In the genomic region with DNA sequence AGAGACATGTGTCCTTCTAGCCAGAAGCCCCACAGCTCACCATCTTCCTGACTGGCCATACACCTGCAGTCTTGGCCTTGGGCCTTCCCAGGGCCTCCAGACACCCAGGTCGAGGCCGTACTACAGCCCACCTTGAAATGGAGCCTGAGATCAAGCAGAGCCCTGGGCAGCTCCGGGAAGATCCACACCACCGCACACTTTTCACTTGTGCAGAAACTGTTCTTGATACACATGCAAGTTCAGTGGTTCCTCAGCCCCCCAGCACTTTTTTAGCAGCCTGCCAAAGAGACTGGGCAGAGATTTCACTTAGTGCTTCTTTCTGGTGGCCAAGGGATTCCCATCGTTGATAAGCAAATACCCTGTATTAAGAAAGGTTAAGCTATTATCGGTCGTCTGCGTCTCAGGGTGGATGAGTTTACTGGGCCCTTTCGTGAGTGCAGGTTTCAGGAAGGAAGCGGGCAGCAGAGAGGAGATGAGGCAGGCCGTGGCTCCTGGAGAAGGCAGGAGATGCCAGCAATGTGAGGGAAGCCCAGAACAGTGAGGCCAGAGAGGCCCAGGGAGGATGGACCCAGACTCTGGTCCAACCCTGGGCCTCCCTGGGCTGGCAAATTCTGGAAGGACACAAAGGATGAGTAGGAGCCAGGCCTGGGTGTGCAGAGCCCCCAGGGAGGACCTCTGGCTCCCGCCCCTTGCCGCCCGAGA, we compare ENCODE assay signal across 9 cellular contexts. TPM values are rescaled to one million over a fixed set of nuclear protein-coding genes. Genes with fewer than 3 reads are reported as not detected.
A peak's percentile ranks its signal among the peaks of the same experiment; 100 is the strongest.
DNase-seq lines count a peak whose midpoint lies in the region; ATAC-seq and TF ChIP-seq lines count a peak whose summit lies in the region.
"Had no signal": no experiment of that assay in that cellular context is flagged by ENCODE, and none has a peak within 500 bp of the region (broad histone marks: within the 10 kb centered on the region; RNA-seq: fewer than 3 reads in every experiment).

No MANE protein-coding gene starts in this region.

- peak overlapping the region; percentile 65 for H3K27ac Mint-ChIP-seq in central memory CD8-positive, alpha-beta T cell (ENCODE audit: low read depth)
- H3K27ac Mint-ChIP-seq in natural killer cell: peak overlapping the region; percentile 88 to 95

- H3K27me3 Mint-ChIP-seq in central memory CD8-positive, alpha-beta T cell: no peaks in the 10 kb centered on the region
- no peaks in the 10 kb centered on the region for H3K27me3 Mint-ChIP-seq in natural killer cell (ENCODE audit: low read depth in 2 of 2)
- H3K27me3 Mint-ChIP-seq: CD8-positive, alpha-beta memory T cell had no signal

- peaks cover 100% of the 10 kb centered on the region for H3K4me1 ChIP-seq in BLaER1
- H3K4me1 ChIP-seq in PC-3 (ENCODE audit: insufficient read depth, low read length): no peaks in the 10 kb centered on the region; the same call in 1 of the 2 replicates

- no TSS peak for BruUV-seq in PC-3 (replicated peaks; lab: Mats Ljungman, UMichigan)

- H3K4me2 ChIP-seq in BLaER1: peak overlapping the region; percentile 100
- no peak overlapping the region for H3K4me2 ChIP-seq in PC-3 (ENCODE audit: low read length)

- peak; percentile 3 for ATAC-seq in HG03097 (IDR thresholded peaks at IDR 0.05; ENCODE audit: low FRiP score, unreplicated experiment)
- no peak for ATAC-seq in central memory CD8-positive, alpha-beta T cell (replicated peaks; ENCODE audit: extremely low read depth, poor library complexity, severe bottlenecking)
- ATAC-seq in natural killer cell: no peak
- ATAC-seq in GM19397 (IDR thresholded peaks at IDR 0.05; ENCODE audit: unreplicated experiment): no peak
- no peak for ATAC-seq in PC-3

- H3K79me2 ChIP-seq in PC-3 (ENCODE audit: low read length): no peaks in the 10 kb centered on the region

- no peaks in the 10 kb centered on the region for H3K9me3 ChIP-seq in BLaER1
- H3K9me3 ChIP-seq in PC-3 (ENCODE audit: low read length): no peaks in the 10 kb centered on the region

- intact Hi-C loops in natural killer cell (cut with micrococcal nuclease) (loop anchor here (1.0 kb wide), 1 partner anchor 8 kb away; no protein-coding TSS in a partner anchor), PC-3 (cut with micrococcal nuclease) (no loop called here)

- H3K4me1 Mint-ChIP-seq in central memory CD8-positive, alpha-beta T cell: peaks cover 26% of the 10 kb centered on the region
- peaks cover 54 to 87% of the 10 kb centered on the region in 2 donors for H3K4me1 Mint-ChIP-seq in natural killer cell

- no peak for DNase-seq in central memory CD8-positive, alpha-beta T cell (ENCODE audit: low spot score in 2 of 2)
- no peak for DNase-seq in natural killer cell
- DNase-seq in UCSD-AML1 (lab: John Stamatoyannopoulos, UW; ENCODE audit: unreplicated experiment): no peak
- no peak for DNase-seq in DMS114 treated with DMSO at 0.1 percent for 48 hours (lab: John Stamatoyannopoulos, UW; ENCODE audit: unreplicated experiment)
- no peak for DNase-seq in PC-3
- DNase-seq: CD8-positive, alpha-beta memory T cell had no signal

- H3K4me3 ChIP-seq in BLaER1 (peak overlapping the region; percentile 57), PC-3 (ENCODE audit: low read length) (no peak overlapping the region)

- CTCF ChIA-PET in PC-3 (lab: Charles Lee): interaction anchor here (0.6 kb wide), 1 partner anchor 292 kb away, joined by 3 read pairs; no protein-coding TSS in a partner anchor

- peaks cover 2% of the 10 kb centered on the region for H3K36me3 Mint-ChIP-seq in central memory CD8-positive, alpha-beta T cell (ENCODE audit: insufficient read depth)
- no peaks in the 10 kb centered on the region for H3K36me3 Mint-ChIP-seq in natural killer cell

- H3K9me2 ChIP-seq in PC-3 (replicated peaks; ENCODE audit: low read length): no peaks in the 10 kb centered on the region

- H3F3A ChIP-seq in PC-3 (ENCODE audit: low read length, unreplicated experiment): no peaks in the 10 kb centered on the region

- H3K9ac ChIP-seq in BLaER1: peak overlapping the region; percentile 71
- H3K9ac ChIP-seq in PC-3 (ENCODE audit: low read length): no peak overlapping the region

- POLR2A ChIA-PET in PC-3 (lab: Charles Lee; ENCODE audit: unreplicated experiment): no interaction called here

- H3K27ac ChIP-seq in BLaER1: peak overlapping the region; percentile 89
- H3K27ac ChIP-seq in PC-3 (ENCODE audit: low read length): no peak overlapping the region

- H3K27me3 ChIP-seq in BLaER1 (no peaks in the 10 kb centered on the region), PC-3 (ENCODE audit: low read length) (no peaks in the 10 kb centered on the region)

- H3K36me3 ChIP-seq in BLaER1: peaks cover 8% of the 10 kb centered on the region; the same call in 1 of the 2 replicates
- no peaks in the 10 kb centered on the region for H3K36me3 ChIP-seq in PC-3 (ENCODE audit: low read depth, low read length)

- peaks cover 62% of the 10 kb centered on the region; the same call in 1 of the 2 replicates for H4K20me1 ChIP-seq in BLaER1
- no peaks in the 10 kb centered on the region for H4K20me1 ChIP-seq in PC-3 (ENCODE audit: low read length)

- peak overlapping the region; percentile 30 for H3K4me3 Mint-ChIP-seq in central memory CD8-positive, alpha-beta T cell
- H3K4me3 Mint-ChIP-seq in natural killer cell: peak overlapping the region; percentile 86

- no peaks in the 10 kb centered on the region for H3K9me3 Mint-ChIP-seq in central memory CD8-positive, alpha-beta T cell
- H3K9me3 Mint-ChIP-seq in natural killer cell: no peaks in the 10 kb centered on the region
- H3K9me3 Mint-ChIP-seq: CD8-positive, alpha-beta memory T cell had no signal

- no peak for TF ChIP-seq CTCF in natural killer cell (IDR thresholded peaks at IDR 0.05)
- no peak for TF ChIP-seq CTCF in PC-3 (conservative IDR thresholded peaks at IDR 0.05; ENCODE audit: low read depth, low read length)

- no peak overlapping the region for H2AFZ ChIP-seq in PC-3 (ENCODE audit: low read length)

RNA-seq across cellular contexts. Expression of gene TFEB, which starts 11.3 kb away (rescaled TPM):
- total RNA-seq in natural killer cell (10 to 100 TPM; 56.0 to 66.7 (median 66.2) TPM), PC-3 (2014; rRNA removed) (4.2 and 5.5 TPM in 2 replicates)

RNA-seq across cellular contexts. Expression of gene PGC, which starts 23.1 kb away (rescaled TPM):
- total RNA-seq in natural killer cell: not detected
- not detected in 2 replicates for total RNA-seq in PC-3 (2014; rRNA removed)
- total RNA-seq: CD8-positive, alpha-beta memory T cell had no signal

RNA-seq across cellular contexts. Expression of gene FRS3, which starts 55.6 kb away (rescaled TPM):
- total RNA-seq in natural killer cell (1 to 10 TPM; 4.5 to 5.7 (median 5.4) TPM), PC-3 (2014; rRNA removed) (3.9 and 4.3 TPM in 2 replicates)

RNA-seq across cellular contexts. Expression of gene PRICKLE4, which starts 56.5 kb away (rescaled TPM):
- total RNA-seq in natural killer cell (not detected), PC-3 (2014; rRNA removed) (0.26 and 1.7 TPM in 2 replicates)
- total RNA-seq: CD8-positive, alpha-beta memory T cell had no signal
